1 cellular context compared by ENCODE assay signal in genomic region chr9:107438211-107439030, GRCh38.
TF ChIP-seq lines count a peak whose summit lies in the region.

No MANE protein-coding gene starts in this region.

TF ChIP-seq in H1, 55 proteins besides CTCF, POLR2A, EP300 and RAD21:
- TF ChIP-seq TAF1 (IDR thresholded peaks at IDR 0.05; ENCODE audit: low read depth, low read length) (peak; percentile 62), YY1 (IDR thresholded peaks at IDR 0.05; ENCODE audit: low read depth, low read length) (0 out of 2 replicates have a peak, but pooled peaks have one; percentile 17), MAX (IDR thresholded peaks at IDR 0.05) (peak; percentile 49; the same call in 1 of the 2 replicates), NANOG (IDR thresholded peaks at IDR 0.05; ENCODE audit: insufficient read depth, low read depth, low read length, poor library complexity, severe bottlenecking) (peak; percentile 18), CHD2 (IDR thresholded peaks at IDR 0.05; ENCODE audit: low read length) (no peak), ASH2L (IDR thresholded peaks at IDR 0.05; ENCODE audit: low read length) (peak; percentile 76), TEAD4 (IDR thresholded peaks at IDR 0.05; ENCODE audit: low read depth, low read length) (peak; percentile 93), TCF12 (IDR thresholded peaks at IDR 0.05; ENCODE audit: low read depth, low read length) (peak; percentile 89; the same call in 1 of the 2 replicates), POLR2AphosphoS5 (IDR thresholded peaks at IDR 0.05; ENCODE audit: low read depth, low read length) (peak; percentile 64; the same call in 1 of the 2 replicates), MAFK (IDR thresholded peaks at IDR 0.05; ENCODE audit: low read depth, low read length) (no peak), RBBP5 (IDR thresholded peaks at IDR 0.05; ENCODE audit: borderline replicate concordance, low read depth, low read length) (peak; percentile 87; the same call in 1 of the 2 replicates), SP1 (IDR thresholded peaks at IDR 0.05; ENCODE audit: low read depth, low read length) (peak; percentile 82), JUND (IDR thresholded peaks at IDR 0.05; ENCODE audit: low read length) (no peak), ATF2 (IDR thresholded peaks at IDR 0.05; ENCODE audit: low read length) (0 out of 2 replicates have a peak, but pooled peaks have one; percentile 40)
